ENCODE assay signal across 8 cellular contexts in the genomic region with DNA sequence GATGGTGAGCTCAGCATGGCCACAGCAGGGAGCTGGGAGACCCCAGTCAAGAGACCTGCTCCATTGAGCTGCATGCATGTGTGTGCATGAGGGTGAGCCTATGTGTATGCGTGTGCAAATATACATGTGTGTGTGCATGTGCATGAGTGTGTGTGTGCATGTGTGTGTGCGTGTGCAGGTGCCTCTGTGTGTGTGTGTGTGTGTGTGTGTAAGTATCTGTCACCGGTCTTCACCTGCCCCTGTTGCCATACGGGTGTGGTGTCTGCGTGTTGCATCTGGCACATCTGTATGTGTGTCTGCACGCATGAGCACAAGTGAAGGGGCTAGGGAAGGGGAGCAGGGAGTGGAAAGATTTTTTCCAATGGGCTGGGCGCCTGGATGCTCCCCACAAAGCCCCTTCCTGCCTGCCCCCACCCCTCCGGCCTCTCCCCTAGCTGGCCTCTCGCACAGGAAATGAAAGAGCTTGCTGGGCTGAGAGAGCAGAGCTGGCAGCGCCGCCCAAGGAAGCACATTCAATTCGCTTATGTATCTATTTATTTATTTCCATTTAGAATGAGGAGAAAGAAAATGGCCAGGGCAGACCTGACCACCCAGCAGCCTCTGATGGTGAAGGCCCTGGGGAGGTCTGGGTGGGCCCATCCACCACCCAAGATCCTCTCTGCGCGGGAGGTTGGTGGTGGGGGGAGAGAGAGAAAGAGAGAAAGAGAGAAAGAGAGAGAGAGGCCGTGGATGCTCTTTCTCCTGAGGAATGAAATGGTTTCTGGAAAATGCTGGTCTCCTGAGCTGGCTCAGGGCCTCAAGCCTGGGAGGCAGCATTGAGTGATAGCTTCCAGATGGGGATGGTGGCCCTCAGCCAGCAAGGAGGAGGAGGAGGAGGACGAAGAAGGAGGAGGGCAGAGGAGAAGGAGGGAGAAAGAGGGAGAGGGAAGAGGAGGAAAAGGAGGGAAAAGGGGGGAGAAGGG. TPM values are rescaled to one million over a fixed set of nuclear protein-coding genes. Genes with fewer than 3 reads are reported as not detected.
DNase-seq lines count a peak whose midpoint lies in the region; ATAC-seq and TF ChIP-seq lines count a peak whose summit lies in the region.

No MANE protein-coding gene starts in this region.

- DNase-seq in AG09309 (ENCODE audit: low read depth) (peak; percentile 37), natural killer cell (peak; percentile 30), HEK293T (ENCODE audit: extremely low spot score) (no peak), BE2C (no peak), brain microvascular endothelial cell (no peak)

- peak overlapping the region; percentile 98 for H3K4me3 Mint-ChIP-seq in natural killer cell

- CTCF ChIA-PET in HEK293T (lab: Yijun Ruan, JAX), result interaction anchor here (0.6 to 4.9 kb wide), 6 partner anchors 24 to 362 kb away, joined by 3 to 87 read pairs (median 7); partner anchors contain the start of gene CD81

- H3K4me3 ChIP-seq in AG09309 (ENCODE audit: control insufficient read depth, low read depth, low read length) (no peak overlapping the region), endocrine pancreas (ENCODE audit: control insufficient read depth, insufficient read depth, low read length) (no peak overlapping the region), BE2C (ENCODE audit: low read depth, low read length) (no peak overlapping the region), brain microvascular endothelial cell (ENCODE audit: low read depth, low read length) (no peak overlapping the region)

- no peak for TF ChIP-seq CTCF in AG09309 (IDR thresholded peaks at IDR 0.05; ENCODE audit: control insufficient read depth, insufficient read depth, low read depth, low read length, missing control alignments)
- no peak for TF ChIP-seq CTCF in natural killer cell (IDR thresholded peaks at IDR 0.05)
- TF ChIP-seq CTCF in BE2C (IDR thresholded peaks at IDR 0.05; ENCODE audit: low read depth, low read length), result no peak
- TF ChIP-seq CTCF in brain microvascular endothelial cell (IDR thresholded peaks at IDR 0.05; ENCODE audit: low read depth, low read length, missing control alignments), result no peak

- POLR2A ChIA-PET in HEK293T (lab: Yijun Ruan, JAX), result interaction anchor here (2.0 to 2.7 kb wide), 3 partner anchors 71 to 114 kb away, joined by 11 to 28 read pairs (median 18); partner anchors contain the start of genes CD81 and TSSC4

- peak overlapping the region; percentile 86 to 96 for H3K27ac Mint-ChIP-seq in natural killer cell

- no peaks in the 10 kb centered on the region for H3K27me3 Mint-ChIP-seq in natural killer cell (ENCODE audit: low read depth in 2 of 2)

- no peaks in the 10 kb centered on the region for H3K36me3 Mint-ChIP-seq in natural killer cell

- peak overlapping the region; percentile 21 for H3K9ac ChIP-seq in endocrine pancreas (ENCODE audit: control insufficient read depth, insufficient read depth, low read length)

- in situ Hi-C loops in brain microvascular endothelial cell (cut with HindIII; ENCODE audit: low pct_ligation_motif_present, low sequenced_read_pairs), result no loop called here

- intact Hi-C loops in natural killer cell (cut with micrococcal nuclease), result loop anchor here (1.0 kb wide), 1 partner anchor 114 kb away; no protein-coding TSS in a partner anchor

- H3K27ac ChIP-seq in brain microvascular endothelial cell, result no peak overlapping the region

- no peaks in the 10 kb centered on the region for H3K9me3 Mint-ChIP-seq in natural killer cell

- peak; percentile 8 to 23 (median 22) for ATAC-seq in natural killer cell
- ATAC-seq in GM21367 (IDR thresholded peaks at IDR 0.05; ENCODE audit: unreplicated experiment), result no peak

- H3K4me1 Mint-ChIP-seq in natural killer cell, result peaks cover 17 to 57% of the 10 kb centered on the region in 2 donors

- H3K9me3 ChIP-seq in endocrine pancreas (ENCODE audit: control insufficient read depth, low read length) (no peaks in the 10 kb centered on the region), BE2C (no peaks in the 10 kb centered on the region)

- no peaks in the 10 kb centered on the region for H3K27me3 ChIP-seq in endocrine pancreas (ENCODE audit: control insufficient read depth, insufficient read depth, low read length)
- no peaks in the 10 kb centered on the region for H3K27me3 ChIP-seq in BE2C
- no peaks in the 10 kb centered on the region for H3K27me3 ChIP-seq in brain microvascular endothelial cell (replicated peaks)

- H3K4me1 ChIP-seq in endocrine pancreas (ENCODE audit: control insufficient read depth, insufficient read depth, low read length), result no peaks in the 10 kb centered on the region
- peaks cover 4% of the 10 kb centered on the region; the same call in 1 of the 2 replicates for H3K4me1 ChIP-seq in BE2C

- no peaks in the 10 kb centered on the region for H3K36me3 ChIP-seq in endocrine pancreas (ENCODE audit: control insufficient read depth, insufficient read depth, low read length)
- no peaks in the 10 kb centered on the region for H3K36me3 ChIP-seq in BE2C
- H3K36me3 ChIP-seq in brain microvascular endothelial cell (replicated peaks), result no peaks in the 10 kb centered on the region

TF ChIP-seq in PFSK-1, 5 proteins besides CTCF, POLR2A, EP300 and RAD21 (continues in another document):
- TF ChIP-seq TAF1 (IDR thresholded peaks at IDR 0.05; ENCODE audit: borderline replicate concordance, insufficient read depth, low read length) (no peak), POLR2AphosphoS5 (IDR thresholded peaks at IDR 0.05; ENCODE audit: low read depth, low read length) (peak; percentile 4; the same call in 1 of the 2 replicates), SIN3A (IDR thresholded peaks at IDR 0.05; ENCODE audit: borderline replicate concordance, insufficient read depth, low read length) (no peak)

TF ChIP-seq in HEK293T, 16 proteins besides CTCF, POLR2A, EP300 and RAD21:
- TF ChIP-seq BHLHE40 (IDR thresholded peaks at IDR 0.05; ENCODE audit: borderline replicate concordance) (no peak), FOXA1 (IDR thresholded peaks at IDR 0.05) (no peak), ELF4 (IDR thresholded peaks at IDR 0.05) (no peak), HDGF (IDR thresholded peaks at IDR 0.05; ENCODE audit: borderline replicate concordance) (no peak), CTBP1 (IDR thresholded peaks at IDR 0.05; ENCODE audit: borderline replicate concordance) (no peak), SUZ12 (IDR thresholded peaks at IDR 0.05) (no peak), NFRKB (IDR thresholded peaks at IDR 0.05) (no peak), L3MBTL2 (conservative IDR thresholded peaks at IDR 0.05) (no peak), FOXM1 (IDR thresholded peaks at IDR 0.05; ENCODE audit: borderline replicate concordance) (no peak), ARNT (IDR thresholded peaks at IDR 0.05) (no peak), TARDBP (IDR thresholded peaks at IDR 0.05) (no peak)
- TF ChIP-seq, protein P1, sequence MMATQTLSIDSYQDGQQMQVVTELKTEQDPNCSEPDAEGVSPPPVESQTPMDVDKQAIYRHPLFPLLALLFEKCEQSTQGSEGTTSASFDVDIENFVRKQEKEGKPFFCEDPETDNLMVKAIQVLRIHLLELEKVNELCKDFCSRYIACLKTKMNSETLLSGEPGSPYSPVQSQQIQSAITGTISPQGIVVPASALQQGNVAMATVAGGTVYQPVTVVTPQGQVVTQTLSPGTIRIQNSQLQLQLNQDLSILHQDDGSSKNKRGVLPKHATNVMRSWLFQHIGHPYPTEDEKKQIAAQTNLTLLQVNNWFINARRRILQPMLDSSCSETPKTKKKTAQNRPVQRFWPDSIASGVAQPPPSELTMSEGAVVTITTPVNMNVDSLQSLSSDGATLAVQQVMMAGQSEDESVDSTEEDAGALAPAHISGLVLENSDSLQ (IDR thresholded peaks at IDR 0.05), result no peak
TF ChIP-seq in HEK293T: peak in this region for 0.

RNA-seq across cellular contexts. Expression of gene TSPAN32, which starts 4.3 kb away (rescaled TPM):
- polyA plus RNA-seq in PFSK-1 (2012; ENCODE audit: insufficient read length, low read depth), result 0.53 TPM
- 100 to 1,000 TPM; 268 to 327 (median 299) TPM for total RNA-seq in natural killer cell
- 3.5 TPM for polyA plus RNA-seq in BE2C (2012; ENCODE audit: insufficient read depth, insufficient read length, low read depth)

RNA-seq across cellular contexts. Expression of gene C11orf21, which starts 4.4 kb away (rescaled TPM):
- not detected for polyA plus RNA-seq in PFSK-1 (2012; ENCODE audit: insufficient read length, low read depth)
- total RNA-seq in natural killer cell, result 100 to 1,000 TPM; 227 to 325 (median 237) TPM
- polyA plus RNA-seq in BE2C (2012; ENCODE audit: insufficient read depth, insufficient read length, low read depth), result not detected

RNA-seq across cellular contexts. Expression of gene ASCL2, which starts 35.8 kb away (rescaled TPM):
- polyA plus RNA-seq in PFSK-1 (2012; ENCODE audit: insufficient read length, low read depth), result not detected
- total RNA-seq in natural killer cell, result 10 to 100 TPM; 10.8 to 16.8 (median 16.0) TPM
- polyA plus RNA-seq in BE2C (2012; ENCODE audit: insufficient read depth, insufficient read length, low read depth), result not detected

Comparison
In these comparisons a context has a peak if more than half of its experiments do, and no peak if none do; other contexts are left out.
1. DNase-seq: peak in AG09309 (single experiment) and natural killer cell (single experiment); none in HEK293T (single experiment), BE2C (single experiment) and brain microvascular endothelial cell (single experiment).